ENCODE assay signal across 7 cellular contexts in genomic region chr11:68837583-68838571, GRCh38. TPM values are rescaled to one million over a fixed set of nuclear protein-coding genes. Genes with fewer than 3 reads are reported as not detected.
DNase-seq lines count a peak whose midpoint lies in the region; ATAC-seq and TF ChIP-seq lines count a peak whose summit lies in the region.

No MANE protein-coding gene starts in this region.

- TF ChIP-seq POLR2A in IMR-90 (IDR thresholded peaks at IDR 0.05; ENCODE audit: low read depth, low read length): no peak

- WGBS in IMR-90 (ENCODE audit: extremely low coverage in 2 of 2, insufficient read length in 1 of 2), 2 experiments: no CpG with 5 or more reads among the region's 17 CpGs
- 87% methylated on average over 17 of the region's 17 CpGs for WGBS in hepatocyte (ENCODE audit: low lambda C conversion rate, missing lambda C conversion rate)

- TF ChIP-seq RAD21 in IMR-90 (IDR thresholded peaks at IDR 0.05; ENCODE audit: low read length): no peak

- CTCF ChIA-PET in IMR-90 (lab: Yijun Ruan, JAX): no interaction called here
- CTCF ChIA-PET in activated CD4-positive, alpha-beta memory T cell treated with anti-CD3 and anti-CD28 coated beads for 36 hours (lab: Charles Lee): interaction anchor here (0.9 to 1.0 kb wide), 2 partner anchors 20 to 36 kb away, joined by 3 read pairs; no protein-coding TSS in a partner anchor

- H2AK9ac ChIP-seq in IMR-90 (replicated peaks; ENCODE audit: low read depth, low read length, poor library complexity): no peak overlapping the region

- 0 out of 2 replicates have a peak overlapping the region, but pooled peaks have one; percentile 4 for H2BK20ac ChIP-seq in IMR-90 (ENCODE audit: low read depth, low read length)

- no peak for ATAC-seq in IMR-90 (ENCODE audit: low read depth)
- no peak for ATAC-seq in stimulated activated naive B cell treated with anti-CD40 and anti-IgM and Interleukin-4, amounts not matched to agents 10 μg/mL and 1 μg/mL and 100 μg/mL, for 72 hours (replicated peaks)

- H3K4me1 Mint-ChIP-seq in activated CD4-positive, alpha-beta memory T cell treated with anti-CD3 and anti-CD28 coated beads for 36 hours (ENCODE audit: low read depth): peaks cover 45% of the 10 kb centered on the region
- peaks cover 18 to 45% of the 10 kb centered on the region in 2 donors for H3K4me1 Mint-ChIP-seq in stimulated activated naive B cell treated with anti-CD40 and anti-IgM and Interleukin-4, amounts not matched to agents 10 μg/mL and 1 μg/mL and 100 μg/mL, for 72 hours

- dilution Hi-C loops in IMR-90 (cut with HindIII; ENCODE audit: low sequenced_read_pairs, unreplicated experiment): no loop called here

- H2BK15ac ChIP-seq in IMR-90 (ENCODE audit: low read depth, low read length): peak overlapping the region; percentile 79; the same call in 2 of the 3 replicates

- peaks cover 31% of the 10 kb centered on the region for H3K79me2 ChIP-seq in hepatocyte

- peak overlapping the region; percentile 88 for H2BK5ac ChIP-seq in IMR-90 (ENCODE audit: low read depth, low read length, poor library complexity, severe bottlenecking)

- H3K9me1 ChIP-seq in IMR-90 (ENCODE audit: insufficient read depth, low read length): peaks cover 17% of the 10 kb centered on the region

- peak overlapping the region; percentile 25 for H3K4me3 Mint-ChIP-seq in activated CD4-positive, alpha-beta memory T cell treated with anti-CD3 and anti-CD28 coated beads for 36 hours
- peak overlapping the region; percentile 26 to 34 for H3K4me3 Mint-ChIP-seq in stimulated activated naive B cell treated with anti-CD40 and anti-IgM and Interleukin-4, amounts not matched to agents 10 μg/mL and 1 μg/mL and 100 μg/mL, for 72 hours

- H4K91ac ChIP-seq in IMR-90 (ENCODE audit: insufficient read depth, low read depth, low read length): peak overlapping the region; percentile 78

- H3K14ac ChIP-seq in IMR-90 (replicated peaks; ENCODE audit: low read depth, low read length): peak overlapping the region; percentile 64

- peak overlapping the region; percentile 92 for H3K4ac ChIP-seq in IMR-90 (ENCODE audit: low read depth, low read length)

- H3K9ac ChIP-seq in IMR-90 (ENCODE audit: low read depth, low read length): peak overlapping the region; percentile 82; the same call in 1 of the 2 replicates

- BruUV-seq in IMR-90 (replicated peaks; lab: Mats Ljungman, UMichigan): no TSS peak

- H3K36me3 ChIP-seq in IMR-90 (ENCODE audit: control insufficient read depth, insufficient read depth, low read length) (peaks cover 1% of the 10 kb centered on the region; the same call in 1 of the 2 replicates), hepatocyte (replicated peaks; ENCODE audit: insufficient read depth, low read depth) (no peaks in the 10 kb centered on the region)

- peaks cover 40 to 80% of the 10 kb centered on the region in 2 experiments for H3K79me1 ChIP-seq in IMR-90 (ENCODE audit: low read depth in 1 of 2, low read length in 2 of 2)

- no peaks in the 10 kb centered on the region for H3K9me3 Mint-ChIP-seq in activated CD4-positive, alpha-beta memory T cell treated with anti-CD3 and anti-CD28 coated beads for 36 hours
- H3K9me3 Mint-ChIP-seq in stimulated activated naive B cell treated with anti-CD40 and anti-IgM and Interleukin-4, amounts not matched to agents 10 μg/mL and 1 μg/mL and 100 μg/mL, for 72 hours: no peaks in the 10 kb centered on the region

- peak overlapping the region; percentile 88 for H3K27ac Mint-ChIP-seq in activated CD4-positive, alpha-beta memory T cell treated with anti-CD3 and anti-CD28 coated beads for 36 hours
- peak overlapping the region; percentile 83 for H3K27ac Mint-ChIP-seq in stimulated activated naive B cell treated with anti-CD40 and anti-IgM and Interleukin-4, amounts not matched to agents 10 μg/mL and 1 μg/mL and 100 μg/mL, for 72 hours

- no peaks in the 10 kb centered on the region for H3K9me2 ChIP-seq in hepatocyte (replicated peaks; ENCODE audit: insufficient read depth)

- H3K4me1 ChIP-seq in IMR-90 (ENCODE audit: control insufficient read depth, insufficient read depth, low read length) (peaks cover 24% of the 10 kb centered on the region), hepatocyte (ENCODE audit: insufficient read depth) (peaks cover 34% of the 10 kb centered on the region)

- 0 out of 2 replicates have a peak overlapping the region, but pooled peaks have one; percentile 17 for H3K56ac ChIP-seq in IMR-90 (ENCODE audit: extremely low read depth, insufficient read depth, low read length)

- H4K8ac ChIP-seq in IMR-90 (ENCODE audit: low read depth in 2 of 2, low read length in 2 of 2): peak overlapping the region; percentile 91 to 96

- H3K27ac ChIP-seq in IMR-90 (ENCODE audit: insufficient read depth, low read length) (peak overlapping the region; percentile 98), hepatocyte (peak overlapping the region; percentile 93)

- peak overlapping the region; percentile 5; the same call in 1 of the 2 replicates for H3K18ac ChIP-seq in IMR-90 (ENCODE audit: low read depth, low read length)

- H3K23ac ChIP-seq in IMR-90 (ENCODE audit: low read depth, low read length): peak overlapping the region; percentile 30; the same call in 1 of the 2 replicates

- H4K5ac ChIP-seq in IMR-90 (ENCODE audit: low read depth, low read length): peak overlapping the region; percentile 11

- no peaks in the 10 kb centered on the region for H3K9me3 ChIP-seq in IMR-90 (ENCODE audit: control insufficient read depth, insufficient read depth, low read length)
- H3K9me3 ChIP-seq in hepatocyte (ENCODE audit: low read depth): no peaks in the 10 kb centered on the region

- H2BK120ac ChIP-seq in IMR-90 (ENCODE audit: low read depth, low read length): 0 out of 2 replicates have a peak overlapping the region, but pooled peaks have one; percentile 4

- peak overlapping the region; percentile 83 for H2AK5ac ChIP-seq in IMR-90 (ENCODE audit: low read depth, low read length)

- no peak overlapping the region for H2AFZ ChIP-seq in IMR-90 (replicated peaks; ENCODE audit: low read length, poor library complexity)
- no peak overlapping the region for H2AFZ ChIP-seq in hepatocyte

- H3K27me3 Mint-ChIP-seq in activated CD4-positive, alpha-beta memory T cell treated with anti-CD3 and anti-CD28 coated beads for 36 hours: no peaks in the 10 kb centered on the region
- no peaks in the 10 kb centered on the region for H3K27me3 Mint-ChIP-seq in stimulated activated naive B cell treated with anti-CD40 and anti-IgM and Interleukin-4, amounts not matched to agents 10 μg/mL and 1 μg/mL and 100 μg/mL, for 72 hours

- in situ Hi-C loops in IMR-90 (cut with MboI; ENCODE audit: low sequenced_read_pairs): no loop called here

- POLR2A ChIA-PET in IMR-90 (lab: Charles Lee; ENCODE audit: unreplicated experiment): no interaction called here
- POLR2A ChIA-PET in activated CD4-positive, alpha-beta memory T cell treated with anti-CD3 and anti-CD28 coated beads for 36 hours (lab: Charles Lee): no interaction called here

- H3K4me2 ChIP-seq in IMR-90 (ENCODE audit: low read depth, low read length) (peak overlapping the region; percentile 51; the same call in 1 of the 2 replicates), hepatocyte (peak overlapping the region; percentile 83)

- no peaks in the 10 kb centered on the region for H3K27me3 ChIP-seq in IMR-90 (ENCODE audit: control insufficient read depth, insufficient read depth, low read length)
- H3K27me3 ChIP-seq in hepatocyte: peaks cover 10% of the 10 kb centered on the region

- H3K4me3 ChIP-seq in IMR-90 (ENCODE audit: insufficient read depth, low read depth, low read length) (no peak overlapping the region), hepatocyte (no peak overlapping the region)

- TF ChIP-seq CTCF in IMR-90 (conservative IDR thresholded peaks at IDR 0.05; ENCODE audit: low read depth, low read length) (no peak), hepatocyte (IDR thresholded peaks at IDR 0.05; ENCODE audit: poor library complexity) (no peak)

- H4K20me1 ChIP-seq in IMR-90 (ENCODE audit: insufficient read depth, low read length): peaks cover 28% of the 10 kb centered on the region
- no peaks in the 10 kb centered on the region for H4K20me1 ChIP-seq in hepatocyte (ENCODE audit: insufficient read depth, poor library complexity, severe bottlenecking)

- intact Hi-C loops in IMR-90 (cut with micrococcal nuclease) (no loop called here), posterior vena cava (cut with DNase I) (no loop called here)
- intact Hi-C loops in activated CD4-positive, alpha-beta memory T cell treated with anti-CD3 and anti-CD28 coated beads for 36 hours (cut with micrococcal nuclease): no loop called here

- DNase-seq in IMR-90 (no peak), hepatocyte (ENCODE audit: low spot score) (no peak), posterior vena cava (ENCODE audit: low spot score) (no peak), DMS153 (lab: John Stamatoyannopoulos, UW) (no peak)
- DNase-seq in activated CD4-positive, alpha-beta memory T cell treated with anti-CD3 and anti-CD28 coated beads for 36 hours: no peak
- no peak for DNase-seq in stimulated activated naive B cell treated with anti-CD40 and anti-IgM and Interleukin-4, amounts not matched to agents 10 μg/mL and 1 μg/mL and 100 μg/mL, for 72 hours
- DNase-seq in effector CD4-positive, alpha-beta T cell: no peak

- H3K36me3 Mint-ChIP-seq in activated CD4-positive, alpha-beta memory T cell treated with anti-CD3 and anti-CD28 coated beads for 36 hours: no peaks in the 10 kb centered on the region
- H3K36me3 Mint-ChIP-seq in stimulated activated naive B cell treated with anti-CD40 and anti-IgM and Interleukin-4, amounts not matched to agents 10 μg/mL and 1 μg/mL and 100 μg/mL, for 72 hours: peaks cover 0 to 3% of the 10 kb centered on the region in 2 donors

TF ChIP-seq in IMR-90, 13 proteins besides CTCF, POLR2A, EP300 and RAD21 (continues in another document):
- no peak for TF ChIP-seq MAZ (IDR thresholded peaks at IDR 0.05; ENCODE audit: borderline replicate concordance, low read depth, low read length)
- TF ChIP-seq MAFK (IDR thresholded peaks at IDR 0.05; ENCODE audit: low read depth, low read length): no peak
- TF ChIP-seq FOS (IDR thresholded peaks at IDR 0.05; ENCODE audit: low read depth, low read length): no peak
- no peak for TF ChIP-seq RCOR1 (IDR thresholded peaks at IDR 0.05; ENCODE audit: insufficient replicate concordance, low read length)

RNA-seq across cellular contexts. Expression of gene CPT1A, which starts 3.8 kb away (rescaled TPM):
- total RNA-seq in IMR-90 (2012; rRNA removed): 18.6 and 21.3 TPM in 2 replicates
- 12.8 and 15.4 TPM in 2 replicates for polyA plus RNA-seq in IMR-90 (2012; rRNA removed)
- polyA plus RNA-seq in IMR-90 (2012; cell fraction: cytosol; rRNA removed): 8.4 and 13.6 TPM in 2 replicates
- 15.5 and 18.3 TPM in 2 replicates for polyA plus RNA-seq in IMR-90 (2012; cell fraction: nucleus; rRNA removed; ENCODE audit: low replicate concordance)
- total RNA-seq in activated CD4-positive, alpha-beta memory T cell treated with anti-CD3 and anti-CD28 coated beads for 36 hours: 10 to 100 TPM; 28.8 to 32.9 TPM
- total RNA-seq in hepatocyte: 16.2 and 24.8 TPM in 2 replicates
- polyA plus RNA-seq in hepatocyte: 4.4 and 8.3 TPM in 2 replicates
- total RNA-seq in posterior vena cava: 100 to 1,000 TPM in 1 of 2 donors, 10 to 100 TPM in 1; 62.3 to 127 TPM
